ENCODE assay signal across 15 cellular contexts in the genomic region with DNA sequence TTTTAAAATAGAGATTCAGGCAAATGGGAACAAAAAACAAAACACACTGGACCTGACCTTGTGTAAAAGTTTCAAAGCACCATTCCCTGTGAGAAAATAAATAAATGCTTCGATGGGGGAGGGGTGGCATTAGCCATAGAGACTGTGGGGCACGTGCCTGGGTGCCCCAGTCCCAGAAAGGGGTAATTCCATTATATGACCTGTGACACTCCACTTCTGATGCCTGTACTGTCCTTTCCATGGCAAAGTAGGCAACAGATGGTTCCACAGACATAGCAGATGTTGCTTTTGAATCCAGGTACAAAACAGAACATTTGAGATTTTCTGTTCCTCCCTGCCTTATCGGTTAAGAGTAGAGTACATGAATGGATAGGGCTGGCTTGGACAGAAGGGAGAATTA. TPM values are rescaled to one million over a fixed set of nuclear protein-coding genes. Genes with fewer than 3 reads are reported as not detected.
DNase-seq lines count a peak whose midpoint lies in the region; ATAC-seq and TF ChIP-seq lines count a peak whose summit lies in the region.
"Had no signal": no experiment of that assay in that cellular context is flagged by ENCODE, and none has a peak within 500 bp of the region (broad histone marks: within the 10 kb centered on the region; RNA-seq: fewer than 3 reads in every experiment).

No MANE protein-coding gene starts in this region.

- H3K27me3 Mint-ChIP-seq in nephron (ENCODE audit: low read depth): no peaks in the 10 kb centered on the region

- H3K9me3 ChIP-seq in right cardiac atrium (ENCODE audit: control insufficient read depth, low read length): no peaks in the 10 kb centered on the region
- H3K9me3 ChIP-seq in vagina: no peaks in the 10 kb centered on the region
- H3K9me3 ChIP-seq: thyroid gland had no signal

- H3K27ac Mint-ChIP-seq in nephron: peak overlapping the region; percentile 87 to 92 (median 91)

- intact Hi-C loops in right cardiac atrium (cut with DNase I): loop anchor here (5.0 to 10.0 kb wide), 5 partner anchors 102 to 146 kb away; no protein-coding TSS in a partner anchor
- intact Hi-C loops in left cardiac atrium (cut with DNase I): loop anchor here (5.0 to 10.0 kb wide), 4 partner anchors 49 to 138 kb away; no protein-coding TSS in a partner anchor
- intact Hi-C loops in vagina (cut with DNase I): loop anchor here (10.0 kb wide), 1 partner anchor 102 kb away; no protein-coding TSS in a partner anchor

- H3K36me3 ChIP-seq in brain microvascular endothelial cell (replicated peaks) (no peaks in the 10 kb centered on the region), vagina (no peaks in the 10 kb centered on the region)
- H3K36me3 ChIP-seq: thyroid gland had no signal

- H3K9me3 Mint-ChIP-seq in nephron: no peaks in the 10 kb centered on the region

- H3K4me1 ChIP-seq in right cardiac atrium (ENCODE audit: control insufficient read depth, insufficient read depth, low read length) (peaks cover 14% of the 10 kb centered on the region), vagina (peaks cover 52% of the 10 kb centered on the region)

- H3K27me3 ChIP-seq in right cardiac atrium (ENCODE audit: control insufficient read depth, insufficient read depth): no peaks in the 10 kb centered on the region
- H3K27me3 ChIP-seq in brain microvascular endothelial cell (replicated peaks): no peaks in the 10 kb centered on the region
- no peaks in the 10 kb centered on the region for H3K27me3 ChIP-seq in vagina
- H3K27me3 ChIP-seq: thyroid gland had no signal

- 69% methylated on average over 3 of the region's 3 CpGs for WGBS in right cardiac atrium

- H3K27ac ChIP-seq in right cardiac atrium (ENCODE audit: low read length): peak overlapping the region; percentile 17
- peak overlapping the region; percentile 99 for H3K27ac ChIP-seq in brain microvascular endothelial cell
- H3K27ac ChIP-seq in vagina: peak overlapping the region; percentile 27

- H3K36me3 Mint-ChIP-seq in nephron (ENCODE audit: low read depth): no peaks in the 10 kb centered on the region

- peaks cover 60% of the 10 kb centered on the region for H3K4me1 Mint-ChIP-seq in nephron

- H3K4me3 Mint-ChIP-seq in nephron: peak overlapping the region; percentile 16 to 53 (median 31)

- in situ Hi-C loops in brain microvascular endothelial cell (cut with HindIII; ENCODE audit: low pct_ligation_motif_present, low sequenced_read_pairs): loop anchor here (10.0 kb wide), 1 partner anchor 148 kb away; no protein-coding TSS in a partner anchor

- no peak for TF ChIP-seq POLR2A in vagina (IDR thresholded peaks at IDR 0.05)

- no peak for DNase-seq in right cardiac atrium
- DNase-seq in left cardiac atrium: no peak
- DNase-seq in brain microvascular endothelial cell: no peak
- DNase-seq in vagina (ENCODE audit: extremely low spot score in 2 of 2): no peak
- DNase-seq in SKM-1 treated with dmso at 0.1 percent for 144 hours (lab: John Stamatoyannopoulos, UW; ENCODE audit: unreplicated experiment): no peak
- DNase-seq in DMS153 treated with DMSO at 0.1 percent for 48 hours (lab: John Stamatoyannopoulos, UW; ENCODE audit: unreplicated experiment): no peak
- DNase-seq: activated CD4-positive, alpha-beta T cell treated with anti-CD3 and anti-CD28 coated beads for 4 hours; activated T-cell treated with anti-CD3 and anti-CD28 coated beads, Interleukin-2, amount 50 U/mL, for 1 hour; dermis blood vessel endothelial cell; DMS53; islet precursor cell; NCI-H2081 treated with DMSO at 0.1 percent for 48 hours; thyroid gland had no signal

- no peak overlapping the region for H3K4me3 ChIP-seq in right cardiac atrium (ENCODE audit: low read length)
- H3K4me3 ChIP-seq in brain microvascular endothelial cell (ENCODE audit: low read depth, low read length): no peak overlapping the region
- H3K4me3 ChIP-seq in vagina: no peak overlapping the region
- H3K4me3 ChIP-seq: thyroid gland had no signal

- ATAC-seq in right cardiac atrium: no peak
- no peak for ATAC-seq in left cardiac atrium
- ATAC-seq in HG02610 (IDR thresholded peaks at IDR 0.05; ENCODE audit: unreplicated experiment): no peak

- TF ChIP-seq CTCF in brain microvascular endothelial cell (IDR thresholded peaks at IDR 0.05; ENCODE audit: low read depth, low read length, missing control alignments): no peak
- no peak for TF ChIP-seq CTCF in nephron (IDR thresholded peaks at IDR 0.05; ENCODE audit: unreplicated experiment in 3 of 3)
- TF ChIP-seq CTCF in vagina (IDR thresholded peaks at IDR 0.05): no peak

RNA-seq across cellular contexts. Expression of gene PHLDB2, which starts 3.9 kb away (rescaled TPM):
- 10 to 100 TPM; 10.7 to 22.8 (median 19.0) TPM for total RNA-seq in right cardiac atrium
- polyA plus RNA-seq in right cardiac atrium: 9.5 TPM
- total RNA-seq in left cardiac atrium: 10 to 100 TPM; 29.0 to 31.2 TPM
- 66.8 TPM for total RNA-seq in vagina

Comparison
In these comparisons a context has a peak if more than half of its experiments do, and no peak if none do; other contexts are left out.
1. H3K27ac ChIP-seq: peak in every context shown above with its lines; median percentile 99 in brain microvascular endothelial cell; 27 in vagina; 17 in right cardiac atrium.